In the genomic region with DNA sequence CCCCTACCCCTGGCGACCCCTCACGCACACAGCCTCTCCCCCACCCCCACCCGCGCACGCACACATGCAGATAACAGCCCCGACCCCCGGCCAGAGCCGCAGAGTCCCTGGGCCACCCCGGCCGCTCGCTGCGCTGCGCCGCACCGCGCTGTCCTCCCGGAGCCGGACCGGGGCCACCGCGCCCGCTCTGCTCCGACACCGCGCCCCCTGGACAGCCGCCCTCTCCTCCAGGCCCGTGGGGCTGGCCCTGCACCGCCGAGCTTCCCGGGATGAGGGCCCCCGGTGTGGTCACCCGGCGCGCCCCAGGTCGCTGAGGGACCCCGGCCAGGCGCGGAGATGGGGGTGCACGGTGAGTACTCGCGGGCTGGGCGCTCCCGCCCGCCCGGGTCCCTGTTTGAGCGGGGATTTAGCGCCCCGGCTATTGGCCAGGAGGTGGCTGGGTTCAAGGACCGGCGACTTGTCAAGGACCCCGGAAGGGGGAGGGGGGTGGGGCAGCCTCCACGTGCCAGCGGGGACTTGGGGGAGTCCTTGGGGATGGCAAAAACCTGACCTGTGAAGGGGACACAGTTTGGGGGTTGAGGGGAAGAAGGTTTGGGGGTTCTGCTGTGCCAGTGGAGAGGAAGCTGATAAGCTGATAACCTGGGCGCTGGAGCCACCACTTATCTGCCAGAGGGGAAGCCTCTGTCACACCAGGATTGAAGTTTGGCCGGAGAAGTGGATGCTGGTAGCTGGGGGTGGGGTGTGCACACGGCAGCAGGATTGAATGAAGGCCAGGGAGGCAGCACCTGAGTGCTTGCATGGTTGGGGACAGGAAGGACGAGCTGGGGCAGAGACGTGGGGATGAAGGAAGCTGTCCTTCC, we compare ENCODE assay signal across 2 cellular contexts.
TF ChIP-seq lines count a peak whose summit lies in the region.

No MANE protein-coding gene starts in this region.

TF ChIP-seq in GM23338, 12 proteins besides CTCF, POLR2A, EP300 and RAD21 (continues in another document):
- TF ChIP-seq EZH2 (IDR thresholded peaks at IDR 0.05; ENCODE audit: low read depth, unreplicated experiment) (no peak), ZNF114 (CRISPR knock-in tag; IDR thresholded peaks at IDR 0.05) (no peak), ZNF331 (CRISPR knock-in tag; IDR thresholded peaks at IDR 0.05; ENCODE audit: low read depth) (no peak), STAT1 (IDR thresholded peaks at IDR 0.05; ENCODE audit: unreplicated experiment) (no peak), NANOG (IDR thresholded peaks at IDR 0.05; ENCODE audit: borderline replicate concordance) (no peak), ETS1 (IDR thresholded peaks at IDR 0.05) (no peak), JUNB (IDR thresholded peaks at IDR 0.05; ENCODE audit: unreplicated experiment) (no peak), EZH2phosphoT487 (IDR thresholded peaks at IDR 0.05; ENCODE audit: unreplicated experiment) (no peak), CREB1 (CRISPR knock-in tag; IDR thresholded peaks at IDR 0.05; ENCODE audit: low read depth) (no peak), POLR2AphosphoS5 (IDR thresholded peaks at IDR 0.05; ENCODE audit: low read depth) (no peak)
- TF ChIP-seq, protein P1, sequence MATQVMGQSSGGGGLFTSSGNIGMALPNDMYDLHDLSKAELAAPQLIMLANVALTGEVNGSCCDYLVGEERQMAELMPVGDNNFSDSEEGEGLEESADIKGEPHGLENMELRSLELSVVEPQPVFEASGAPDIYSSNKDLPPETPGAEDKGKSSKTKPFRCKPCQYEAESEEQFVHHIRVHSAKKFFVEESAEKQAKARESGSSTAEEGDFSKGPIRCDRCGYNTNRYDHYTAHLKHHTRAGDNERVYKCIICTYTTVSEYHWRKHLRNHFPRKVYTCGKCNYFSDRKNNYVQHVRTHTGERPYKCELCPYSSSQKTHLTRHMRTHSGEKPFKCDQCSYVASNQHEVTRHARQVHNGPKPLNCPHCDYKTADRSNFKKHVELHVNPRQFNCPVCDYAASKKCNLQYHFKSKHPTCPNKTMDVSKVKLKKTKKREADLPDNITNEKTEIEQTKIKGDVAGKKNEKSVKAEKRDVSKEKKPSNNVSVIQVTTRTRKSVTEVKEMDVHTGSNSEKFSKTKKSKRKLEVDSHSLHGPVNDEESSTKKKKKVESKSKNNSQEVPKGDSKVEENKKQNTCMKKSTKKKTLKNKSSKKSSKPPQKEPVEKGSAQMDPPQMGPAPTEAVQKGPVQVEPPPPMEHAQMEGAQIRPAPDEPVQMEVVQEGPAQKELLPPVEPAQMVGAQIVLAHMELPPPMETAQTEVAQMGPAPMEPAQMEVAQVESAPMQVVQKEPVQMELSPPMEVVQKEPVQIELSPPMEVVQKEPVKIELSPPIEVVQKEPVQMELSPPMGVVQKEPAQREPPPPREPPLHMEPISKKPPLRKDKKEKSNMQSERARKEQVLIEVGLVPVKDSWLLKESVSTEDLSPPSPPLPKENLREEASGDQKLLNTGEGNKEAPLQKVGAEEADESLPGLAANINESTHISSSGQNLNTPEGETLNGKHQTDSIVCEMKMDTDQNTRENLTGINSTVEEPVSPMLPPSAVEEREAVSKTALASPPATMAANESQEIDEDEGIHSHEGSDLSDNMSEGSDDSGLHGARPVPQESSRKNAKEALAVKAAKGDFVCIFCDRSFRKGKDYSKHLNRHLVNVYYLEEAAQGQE (IDR thresholded peaks at IDR 0.05; ENCODE audit: unreplicated experiment), result no peak

TF ChIP-seq in endothelial cell of umbilical vein, 7 proteins besides CTCF, POLR2A, EP300 and RAD21:
- TF ChIP-seq EZH2 (IDR thresholded peaks at IDR 0.05; ENCODE audit: borderline replicate concordance, low read depth, low read length, severe bottlenecking) (peak; percentile 75), MYC (IDR thresholded peaks at IDR 0.05; ENCODE audit: low read depth, low read length) (no peak)
